ENCODE assay signal across 8 cellular contexts in genomic region chr10:80465839-80466590, GRCh38. TPM values are rescaled to one million over a fixed set of nuclear protein-coding genes. Genes with fewer than 3 reads are reported as not detected.
DNase-seq lines count a peak whose midpoint lies in the region; ATAC-seq and TF ChIP-seq lines count a peak whose summit lies in the region.

No MANE protein-coding gene starts in this region.

- H2AFZ ChIP-seq in OCI-LY1 (ENCODE audit: low read length): no peak overlapping the region

- no peaks in the 10 kb centered on the region for H3K9me3 ChIP-seq in OCI-LY1 (ENCODE audit: low read length)
- H3K9me3 ChIP-seq in prostate gland: no peaks in the 10 kb centered on the region

- no peaks in the 10 kb centered on the region for H3K9me2 ChIP-seq in OCI-LY1 (ENCODE audit: low read depth, low read length)

- DNase-seq in central memory CD4-positive, alpha-beta T cell: peak; percentile 78
- DNase-seq in prostate gland (ENCODE audit: low spot score): no peak
- no peak for DNase-seq in NOMO-1 (lab: John Stamatoyannopoulos, UW; ENCODE audit: unreplicated experiment in 2 of 2)
- no peak for DNase-seq in glomerular visceral epithelial cell (ENCODE audit: extremely low spot score)
- DNase-seq in putamen (ENCODE audit: low spot score): no peak
- no peak for DNase-seq in islet precursor cell

- H3F3A ChIP-seq in OCI-LY1 (ENCODE audit: insufficient read depth, low read length): peaks cover 8% of the 10 kb centered on the region; the same call in 1 of the 2 replicates

- peak overlapping the region; percentile 74 for H3K9ac ChIP-seq in OCI-LY1 (ENCODE audit: low read length)

- 90% methylated on average over 10 of the region's 10 CpGs for WGBS in prostate gland

- no peaks in the 10 kb centered on the region for H4K20me1 ChIP-seq in OCI-LY1 (ENCODE audit: insufficient read depth, low read length)

- H3K4me1 ChIP-seq in OCI-LY1 (ENCODE audit: insufficient read depth, low read length, severe bottlenecking) (peaks cover 96% of the 10 kb centered on the region), prostate gland (replicated peaks) (peaks cover 82% of the 10 kb centered on the region)

- H3K4me3 ChIP-seq in OCI-LY1 (ENCODE audit: low read depth, low read length, poor library complexity, severe bottlenecking) (peak overlapping the region; percentile 33), prostate gland (no peak overlapping the region)

- intact Hi-C loops in prostate gland (cut with DNase I): no loop called here

- H3K27me3 ChIP-seq in OCI-LY1 (ENCODE audit: insufficient read depth, low read length) (no peaks in the 10 kb centered on the region), prostate gland (replicated peaks; ENCODE audit: insufficient read depth) (no peaks in the 10 kb centered on the region)

- no peak for TF ChIP-seq POLR2A in prostate gland (IDR thresholded peaks at IDR 0.05)

- peaks cover 33% of the 10 kb centered on the region for H3K79me2 ChIP-seq in OCI-LY1 (ENCODE audit: insufficient read depth, low read length)

- ATAC-seq in GM18907 (IDR thresholded peaks at IDR 0.05; ENCODE audit: unreplicated experiment): peak; percentile 43

- H3K27ac ChIP-seq in OCI-LY1 (ENCODE audit: low read depth, low read length, poor library complexity, severe bottlenecking): peak overlapping the region; percentile 97
- peak overlapping the region; percentile 78 to 85 for H3K27ac ChIP-seq in prostate gland

- H3K36me3 ChIP-seq in OCI-LY1 (ENCODE audit: insufficient read depth, low read length) (peaks cover 21% of the 10 kb centered on the region), prostate gland (peaks cover 0 to 4% of the 10 kb centered on the region in 2 donors)

- TF ChIP-seq CTCF in OCI-LY1 (IDR thresholded peaks at IDR 0.05; ENCODE audit: low read length) (no peak), prostate gland (IDR thresholded peaks at IDR 0.05) (no peak)

- peak overlapping the region; percentile 69 for H3K4me2 ChIP-seq in OCI-LY1 (ENCODE audit: low read length)

RNA-seq across cellular contexts. Expression of gene TSPAN14, which starts 11.9 kb away (rescaled TPM):
- total RNA-seq in prostate gland: 100 to 1,000 TPM in 1 of 2 donors, 10 to 100 TPM in 1; 69.8 to 103 TPM

RNA-seq across cellular contexts. Expression of gene PRXL2A, which starts 57.7 kb away (rescaled TPM):
- total RNA-seq in prostate gland: 100 to 1,000 TPM in 1 of 2 donors, 10 to 100 TPM in 1; 86.0 to 101 TPM
